In genomic region chr3:48467473-48468267, GRCh38 we compare ENCODE assay signal across 8 cellular contexts. TPM values are rescaled to one million over a fixed set of nuclear protein-coding genes. Genes with fewer than 3 reads are reported as not detected.
DNase-seq lines count a peak whose midpoint lies in the region; ATAC-seq and TF ChIP-seq lines count a peak whose summit lies in the region.

No MANE protein-coding gene starts in this region.

- H3K27me3 Mint-ChIP-seq in neural crest cell (ENCODE audit: low read depth) = peaks cover 3% of the 10 kb centered on the region

- H3K27ac ChIP-seq in BLaER1 (peak overlapping the region; percentile 75), KOPT-K1 (ENCODE audit: low read depth, low read length, poor library complexity, severe bottlenecking) (peak overlapping the region; percentile 88), colonic mucosa (peak overlapping the region; percentile 94)

- ATAC-seq in activated CD4-positive, CD25-positive, alpha-beta regulatory T cell treated with anti-CD3 and anti-CD28 coated beads, Interleukin-2, amount 50 U/mL, for 24 hours = no peak
- ATAC-seq in GM19351 (IDR thresholded peaks at IDR 0.05; ENCODE audit: unreplicated experiment) (no peak), GM18505 (IDR thresholded peaks at IDR 0.05; ENCODE audit: unreplicated experiment) (no peak)

- peak overlapping the region; percentile 67 for H3K4me3 ChIP-seq in BLaER1
- H3K4me3 ChIP-seq in colonic mucosa = peak overlapping the region; percentile 54

- no peak for TF ChIP-seq POLR2A in GM18505 (IDR thresholded peaks at IDR 0.05; ENCODE audit: borderline replicate concordance, extremely low read depth, insufficient read depth, insufficient read length)

- H3K36me3 Mint-ChIP-seq in neural crest cell (ENCODE audit: low read depth) = no peaks in the 10 kb centered on the region

- H3K9me3 ChIP-seq in BLaER1 (no peaks in the 10 kb centered on the region), KOPT-K1 (ENCODE audit: insufficient read depth, low read length, poor library complexity, severe bottlenecking) (no peaks in the 10 kb centered on the region), colonic mucosa (no peaks in the 10 kb centered on the region)

- peak overlapping the region; percentile 35 for H3K4me3 Mint-ChIP-seq in neural crest cell

- H3K36me3 ChIP-seq in BLaER1 (peaks cover 63% of the 10 kb centered on the region), KOPT-K1 (ENCODE audit: insufficient read depth, low read length) (peaks cover 36% of the 10 kb centered on the region), colonic mucosa (no peaks in the 10 kb centered on the region)

- intact Hi-C loops in colonic mucosa (cut with DNase I) = loop anchor here (5.0 to 10.0 kb wide), 2 partner anchors 35 to 167 kb away; partner anchors contain the start of genes SHISA5 and SLC26A6

- DNase-seq in colonic mucosa (no peak), neural crest cell (ENCODE audit: low read depth, low spot score) (no peak), iPS-NIHi7 (ENCODE audit: extremely low spot score) (no peak)

- H3K27me3 ChIP-seq in BLaER1 (no peaks in the 10 kb centered on the region), colonic mucosa (no peaks in the 10 kb centered on the region)

- H3K9me3 Mint-ChIP-seq in neural crest cell = no peaks in the 10 kb centered on the region

- no peak for TF ChIP-seq CTCF in colonic mucosa (IDR thresholded peaks at IDR 0.05)
- TF ChIP-seq CTCF in neural crest cell (conservative IDR thresholded peaks at IDR 0.05) = no peak

- peak overlapping the region; percentile 98 for H3K4me2 ChIP-seq in BLaER1

- peaks cover 45% of the 10 kb centered on the region for H4K20me1 ChIP-seq in BLaER1

- H3K4me1 ChIP-seq in BLaER1 (peaks cover 72% of the 10 kb centered on the region), colonic mucosa (peaks cover 38% of the 10 kb centered on the region)

- H3K9ac ChIP-seq in BLaER1 = peak overlapping the region; percentile 80
- peak overlapping the region; percentile 88 to 97 for H3K9ac ChIP-seq in colonic mucosa (ENCODE audit: low read depth in 2 of 2, low read length in 2 of 2)

- H3K4me1 Mint-ChIP-seq in neural crest cell = peaks cover 41% of the 10 kb centered on the region

- peak overlapping the region; percentile 52 for H3K27ac Mint-ChIP-seq in neural crest cell (ENCODE audit: unreplicated experiment)

RNA-seq across cellular contexts. Expression of gene ATRIP, which starts 21.1 kb away (rescaled TPM):
- total RNA-seq in colonic mucosa (1 to 10 TPM; 3.2 to 8.6 TPM), neural crest cell (21.8 and 22.1 TPM in 2 replicates)

RNA-seq across cellular contexts. Expression of gene TMA7, which starts 27.6 kb away (rescaled TPM):
- total RNA-seq in colonic mucosa (100 to 1,000 TPM; 185 to 259 TPM), neural crest cell (309 and 318 TPM in 2 replicates)

RNA-seq across cellular contexts. Expression of gene CCDC51, which starts 27.8 kb away (rescaled TPM):
- total RNA-seq in colonic mucosa (10 to 100 TPM; 11.8 to 21.5 TPM), neural crest cell (12.4 TPM in 2 replicates)

RNA-seq across cellular contexts. Expression of gene SHISA5, which starts 36.3 kb away (rescaled TPM):
- total RNA-seq in colonic mucosa = 100 to 1,000 TPM; 115 to 123 TPM
- 117 and 124 TPM in 2 replicates for total RNA-seq in neural crest cell

RNA-seq across cellular contexts. Expression of gene PLXNB1, which starts 37.8 kb away (rescaled TPM):
- total RNA-seq in colonic mucosa = 100 to 1,000 TPM in 1 of 2 donors, 10 to 100 TPM in 1; 70.6 to 131 TPM
- 161 and 180 TPM in 2 replicates for total RNA-seq in neural crest cell
